In the genomic region with DNA sequence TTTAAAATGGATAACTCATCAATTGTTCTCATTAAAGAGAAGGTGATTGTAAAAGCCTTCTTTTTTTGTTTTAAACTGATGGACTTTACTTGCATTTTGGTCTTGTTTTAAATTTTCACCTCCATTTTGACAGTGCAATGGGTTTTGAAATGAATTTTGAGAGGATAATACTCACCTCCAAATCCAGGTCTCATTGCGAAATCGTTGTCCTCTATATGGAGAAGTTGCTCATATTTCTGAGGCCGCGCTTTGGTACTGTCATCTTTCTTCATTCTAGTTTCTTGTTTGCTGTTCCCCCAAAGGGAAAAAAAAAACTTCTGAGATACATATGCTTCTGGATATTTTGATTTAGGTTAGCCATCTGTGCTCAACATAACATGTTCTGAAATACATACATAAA, we compare ENCODE assay signal across 33 cellular contexts. TPM values are rescaled to one million over a fixed set of nuclear protein-coding genes. Genes with fewer than 3 reads are reported as not detected.
DNase-seq lines count a peak whose midpoint lies in the region; ATAC-seq, FAIRE-seq and TF ChIP-seq lines count a peak whose summit lies in the region.
"Had no signal": no experiment of that assay in that cellular context is flagged by ENCODE, and none has a peak within 500 bp of the region (broad histone marks: within the 10 kb centered on the region; RNA-seq: fewer than 3 reads in every experiment).

No MANE protein-coding gene starts in this region.

- no TSS peak for BruUV-seq in IMR-90 (replicated peaks; lab: Mats Ljungman, UMichigan)

- no peak overlapping the region for H3K4me3 ChIP-seq in IMR-90 (ENCODE audit: insufficient read depth, low read depth, low read length)
- H3K4me3 ChIP-seq in OCI-LY3 (ENCODE audit: low read length): no peak overlapping the region
- no peak overlapping the region for H3K4me3 ChIP-seq in H1 (ENCODE audit: extremely low read depth in 1 of 4, insufficient read depth in 2 of 4, low read depth in 3 of 4, low read length in 4 of 4)
- no peak overlapping the region for H3K4me3 ChIP-seq in tibial nerve
- H3K4me3 ChIP-seq: BLaER1, GM12878 had no signal

- H2BK15ac ChIP-seq in IMR-90 (ENCODE audit: low read depth, low read length) (no peak overlapping the region), H1 (ENCODE audit: low read length) (no peak overlapping the region)

- TF ChIP-seq POLR2A in IMR-90 (IDR thresholded peaks at IDR 0.05; ENCODE audit: low read depth, low read length): no peak
- TF ChIP-seq POLR2A in H1 (IDR thresholded peaks at IDR 0.05; ENCODE audit: control extremely low read depth in 1 of 2, low read depth in 2 of 2, low read length in 2 of 2): no peak
- TF ChIP-seq POLR2A in tibial nerve (IDR thresholded peaks at IDR 0.05): no peak

- no peak overlapping the region for H2AFZ ChIP-seq in IMR-90 (replicated peaks; ENCODE audit: low read length, poor library complexity)
- no peak overlapping the region for H2AFZ ChIP-seq in OCI-LY3 (ENCODE audit: low read depth, low read length)
- H2AFZ ChIP-seq in H1 (ENCODE audit: low read length): no peak overlapping the region

- H3K4ac ChIP-seq in IMR-90 (ENCODE audit: low read depth, low read length) (no peak overlapping the region), H1 (replicated peaks; ENCODE audit: insufficient read length, low read depth, low read length) (no peak overlapping the region)

- H4K5ac ChIP-seq in IMR-90 (ENCODE audit: low read depth, low read length): no peak overlapping the region
- H4K5ac ChIP-seq in H1 (ENCODE audit: insufficient read length, low read depth, low read length): no peak overlapping the region

- H3K18ac ChIP-seq in IMR-90 (ENCODE audit: low read depth, low read length) (no peak overlapping the region), H1 (ENCODE audit: extremely low read depth, low read length) (no peak overlapping the region)

- H4K8ac ChIP-seq in IMR-90 (ENCODE audit: low read depth in 2 of 2, low read length in 2 of 2): no peak overlapping the region
- no peak overlapping the region for H4K8ac ChIP-seq in H1 (ENCODE audit: extremely low read depth, insufficient read depth, low read length)

- dilution Hi-C loops in IMR-90 (cut with HindIII; ENCODE audit: low sequenced_read_pairs, unreplicated experiment): loop anchor here (25.0 kb wide), 1 partner anchor 312 kb away; no protein-coding TSS in a partner anchor

- H2AK5ac ChIP-seq in IMR-90 (ENCODE audit: low read depth, low read length) (no peak overlapping the region), H1 (ENCODE audit: low read depth, low read length) (no peak overlapping the region)

- no peak for DNase-seq in IMR-90
- no peak for DNase-seq in H1 (ENCODE audit: low read depth in 1 of 2, low spot score in 2 of 2)
- DNase-seq in left ventricle myocardium superior: no peak
- no peak for DNase-seq in NCI-H2171 (lab: John Stamatoyannopoulos, UW)
- no peak for DNase-seq in tibial nerve (ENCODE audit: low spot score in 2 of 2)
- no peak for DNase-seq in NCI-H510A treated with DMSO at 0.1 percent for 48 hours (lab: John Stamatoyannopoulos, UW)
- DNase-seq: 8988T; ACHN; BE2C; C1 segment of cervical spinal cord; CD4-positive, alpha-beta memory T cell; CD4-positive, CD25-positive, alpha-beta regulatory T cell; CD8-positive, alpha-beta memory T cell; COR-L47; DMS 273 treated with DMSO at 0.1 percent for 48 hours; DMS153; DMS53; DMS79; DND-41; EL; GDM1 had no signal

- H3K27me3 ChIP-seq in IMR-90 (ENCODE audit: control insufficient read depth, insufficient read depth, low read length) (peaks cover 4% of the 10 kb centered on the region), OCI-LY3 (ENCODE audit: low read depth, low read length) (0 out of 2 replicates have a peak, but pooled peaks cover 3% of the 10 kb centered on the region), H1 (replicated peaks in 1 of 4; ENCODE audit: control insufficient read depth in 3 of 4, extremely low read depth in 1 of 4, insufficient read depth in 3 of 4, low read length in 3 of 4) (no peaks in the 10 kb centered on the region), tibial nerve (no peaks in the 10 kb centered on the region)
- H3K27me3 ChIP-seq: BE2C, BLaER1 had no signal

- no peaks in the 10 kb centered on the region for H3K79me2 ChIP-seq in OCI-LY3 (ENCODE audit: low read length)
- H3K79me2 ChIP-seq in H1 (ENCODE audit: control insufficient read depth in 1 of 2, insufficient read depth in 2 of 2, low read length in 2 of 2): no peaks in the 10 kb centered on the region

- in situ Hi-C loops in IMR-90 (cut with MboI; ENCODE audit: low sequenced_read_pairs): no loop called here

- WGBS in IMR-90 (ENCODE audit: extremely low coverage in 2 of 2, insufficient read length in 1 of 2), 2 experiments: no CpG with 5 or more reads among the region's 4 CpGs
- 96% methylated on average over 4 of the region's 4 CpGs; no CpG with 5 or more reads in 1 of the 2 experiments for WGBS in H1 (ENCODE audit: extremely low coverage in 1 of 2, insufficient coverage in 1 of 2, insufficient read length in 1 of 2, insufficient replicate concordance in 2 of 2, low coverage in 1 of 2, low lambda C conversion rate in 2 of 2, missing lambda C conversion rate in 1 of 2), 2 experiments
- 97% methylated on average over 4 of the region's 4 CpGs for WGBS in tibial nerve, 2 donors

- no peak overlapping the region for H3K56ac ChIP-seq in IMR-90 (ENCODE audit: extremely low read depth, insufficient read depth, low read length)
- H3K56ac ChIP-seq in H1 (replicated peaks; ENCODE audit: insufficient read length, low read depth, low read length): no peak overlapping the region

- H4K20me1 ChIP-seq in IMR-90 (ENCODE audit: insufficient read depth, low read length) (no peaks in the 10 kb centered on the region), OCI-LY3 (ENCODE audit: insufficient read depth, low read length) (no peaks in the 10 kb centered on the region), H1 (replicated peaks in 1 of 2; ENCODE audit: control insufficient read depth in 1 of 2, insufficient read depth in 2 of 2, low read length in 2 of 2) (no peaks in the 10 kb centered on the region)
- H4K20me1 ChIP-seq: BLaER1 had no signal

- TF ChIP-seq RAD21 in IMR-90 (IDR thresholded peaks at IDR 0.05; ENCODE audit: low read length) (no peak), Ishikawa (IDR thresholded peaks at IDR 0.05; ENCODE audit: low read depth) (no peak), H1 (IDR thresholded peaks at IDR 0.05 in 1 of 2, conservative IDR thresholded peaks at IDR 0.05 in 1 of 2; ENCODE audit: low read depth in 2 of 2, low read length in 2 of 2) (no peak)

- no peak overlapping the region for H3K9ac ChIP-seq in IMR-90 (ENCODE audit: low read depth, low read length)
- no peak overlapping the region for H3K9ac ChIP-seq in OCI-LY3 (ENCODE audit: low read length)
- H3K9ac ChIP-seq in H1 (replicated peaks in 1 of 4; ENCODE audit: extremely low read depth in 1 of 4, low read depth in 3 of 4, low read length in 3 of 4): no peak overlapping the region
- H3K9ac ChIP-seq: BLaER1 had no signal

- no peak overlapping the region for H3K27ac ChIP-seq in IMR-90 (ENCODE audit: insufficient read depth, low read length)
- H3K27ac ChIP-seq in OCI-LY3 (ENCODE audit: low read length): no peak overlapping the region
- no peak overlapping the region for H3K27ac ChIP-seq in H1 (ENCODE audit: low read depth, low read length)
- H3K27ac ChIP-seq in tibial nerve: no peak overlapping the region
- H3K27ac ChIP-seq: BLaER1 had no signal

- H3K4me2 ChIP-seq in IMR-90 (ENCODE audit: low read depth, low read length): no peak overlapping the region
- peak overlapping the region; percentile 91 for H3K4me2 ChIP-seq in OCI-LY3 (ENCODE audit: low read length)
- H3K4me2 ChIP-seq in H1 (ENCODE audit: insufficient read depth in 1 of 2, low read depth in 2 of 2, low read length in 2 of 2): no peak overlapping the region
- H3K4me2 ChIP-seq: BLaER1 had no signal

- no peak overlapping the region for H3K23ac ChIP-seq in IMR-90 (ENCODE audit: low read depth, low read length)
- H3K23ac ChIP-seq in H1 (ENCODE audit: insufficient read length): no peak overlapping the region

- H2BK20ac ChIP-seq in IMR-90 (ENCODE audit: low read depth, low read length) (no peak overlapping the region), H1 (ENCODE audit: low read length) (no peak overlapping the region)

- H3K4me1 ChIP-seq in IMR-90 (ENCODE audit: control insufficient read depth, insufficient read depth, low read length) (no peaks in the 10 kb centered on the region), OCI-LY3 (ENCODE audit: low read length) (peaks cover 55% of the 10 kb centered on the region), H1 (replicated peaks in 1 of 4; ENCODE audit: control insufficient read depth in 3 of 4, insufficient read depth in 4 of 4, low read length in 3 of 4) (peaks cover 0 to 3% (median 0%) of the 10 kb centered on the region in 4 experiments; a peak in 1 of 7 replicates), tibial nerve (no peaks in the 10 kb centered on the region)
- H3K4me1 ChIP-seq: BLaER1 had no signal

- H3K14ac ChIP-seq in IMR-90 (replicated peaks; ENCODE audit: low read depth, low read length) (no peak overlapping the region), H1 (ENCODE audit: insufficient read length) (no peak overlapping the region)

- FAIRE-seq in H1 (lab: Jason Lieb, UNC): no peak
- FAIRE-seq: A204.1, GM12878, GM12892, GM18507 had no signal

- H2BK12ac ChIP-seq in H1 (ENCODE audit: low read depth, low read length): no peak overlapping the region

- H3K9me3 ChIP-seq in IMR-90 (ENCODE audit: control insufficient read depth, insufficient read depth, low read length) (no peaks in the 10 kb centered on the region), OCI-LY3 (ENCODE audit: insufficient read depth, low read length) (no peaks in the 10 kb centered on the region), H1 (ENCODE audit: insufficient read depth in 2 of 2, low read depth in 1 of 2, low read length in 1 of 2) (no peaks in the 10 kb centered on the region), tibial nerve (no peaks in the 10 kb centered on the region)
- H3K9me3 ChIP-seq: BE2C, BLaER1 had no signal

- H2BK5ac ChIP-seq in IMR-90 (ENCODE audit: low read depth, low read length, poor library complexity, severe bottlenecking) (no peak overlapping the region), H1 (ENCODE audit: low read depth, low read length) (no peak overlapping the region)

- ATAC-seq in IMR-90 (ENCODE audit: low read depth) (no peak), left ventricle myocardium superior (no peak)
- ATAC-seq: GM12878 had no signal

- no peak overlapping the region for H2BK120ac ChIP-seq in IMR-90 (ENCODE audit: low read depth, low read length)
- H2BK120ac ChIP-seq in H1 (replicated peaks; ENCODE audit: low read depth, low read length): no peak overlapping the region

- H3K36me3 ChIP-seq in IMR-90 (ENCODE audit: control insufficient read depth, insufficient read depth, low read length) (no peaks in the 10 kb centered on the region), OCI-LY3 (replicated peaks; ENCODE audit: low read depth, low read length) (no peaks in the 10 kb centered on the region), H1 (ENCODE audit: control insufficient read depth in 2 of 4, insufficient read depth in 4 of 4, low read length in 3 of 4) (no peaks in the 10 kb centered on the region), tibial nerve (no peaks in the 10 kb centered on the region)
- H3K36me3 ChIP-seq: BE2C, BLaER1 had no signal

- no peaks in the 10 kb centered on the region for H3K23me2 ChIP-seq in H1 (ENCODE audit: low read depth, low read length)

- POLR2A ChIA-PET in IMR-90 (lab: Charles Lee; ENCODE audit: unreplicated experiment) (no interaction called here), H1 (lab: Charles Lee; ENCODE audit: partially characterized antibody) (no interaction called here)

- TF ChIP-seq CTCF in IMR-90 (conservative IDR thresholded peaks at IDR 0.05; ENCODE audit: low read depth, low read length) (no peak), OCI-LY3 (IDR thresholded peaks at IDR 0.05; ENCODE audit: low read depth, low read length) (no peak), H1 (IDR thresholded peaks at IDR 0.05; ENCODE audit: control extremely low read depth in 1 of 3, insufficient read depth in 1 of 3, low read depth in 1 of 3, low read length in 3 of 3) (no peak), tibial nerve (IDR thresholded peaks at IDR 0.05) (no peak)

- no peaks in the 10 kb centered on the region for H3K9me1 ChIP-seq in IMR-90 (ENCODE audit: insufficient read depth, low read length)

- H2AK9ac ChIP-seq in IMR-90 (replicated peaks; ENCODE audit: low read depth, low read length, poor library complexity): no peak overlapping the region

- no peaks in the 10 kb centered on the region for H3K79me1 ChIP-seq in IMR-90 (ENCODE audit: low read depth in 1 of 2, low read length in 2 of 2)
- H3K79me1 ChIP-seq in H1 (ENCODE audit: low read depth, low read length): no peaks in the 10 kb centered on the region

- CTCF ChIA-PET in IMR-90 (lab: Yijun Ruan, JAX): no interaction called here
- CTCF ChIA-PET in H1 (lab: Charles Lee; ENCODE audit: partially characterized antibody): interaction anchor here (0.7 to 8.0 kb wide), 3 partner anchors 13 to 59 kb away, joined by 3 to 85 read pairs (median 57); no protein-coding TSS in a partner anchor

- TF ChIP-seq EP300 in Ishikawa (IDR thresholded peaks at IDR 0.05; ENCODE audit: borderline replicate concordance): no peak
- no peak for TF ChIP-seq EP300 in H1 (IDR thresholded peaks at IDR 0.05; ENCODE audit: borderline replicate concordance in 1 of 2, low read depth in 2 of 2, low read length in 2 of 2)
- TF ChIP-seq EP300 in tibial nerve (IDR thresholded peaks at IDR 0.05): no peak

- intact Hi-C loops in IMR-90 (cut with micrococcal nuclease) (no loop called here), left ventricle myocardium superior (cut with micrococcal nuclease) (no loop called here)

- H4K91ac ChIP-seq in IMR-90 (ENCODE audit: insufficient read depth, low read depth, low read length): no peak overlapping the region
- no peak overlapping the region for H4K91ac ChIP-seq in H1 (replicated peaks; ENCODE audit: insufficient read length, low read length)

RNA-seq across cellular contexts. Expression of gene GABRR3, which starts 9.7 kb away (rescaled TPM):
- total RNA-seq in IMR-90 (2012; rRNA removed) (not detected in 2 replicates), left ventricle myocardium superior (not detected), tibial nerve (not detected)
- polyA plus RNA-seq in IMR-90 (2012; rRNA removed) (not detected in 2 replicates), H1 (2011; rRNA removed) (not detected in 2 replicates)
- polyA plus RNA-seq in IMR-90 (2012; cell fraction: cytosol; rRNA removed): not detected in 2 replicates
- polyA plus RNA-seq in IMR-90 (2012; cell fraction: nucleus; rRNA removed; ENCODE audit: low replicate concordance): not detected in 2 replicates
- total RNA-seq in H1 (2021; fragmentation: NEBNext Ultra II Directional; extraction: Animal tissue kit (Norgen Biotek cat#: 25700)): not detected in 2 replicates
- not detected for polyA plus RNA-seq in H1 (2011; cell fraction: cytosol; rRNA removed)
- polyA plus RNA-seq in H1 (2011; cell fraction: nucleus; rRNA removed): not detected
- polyA plus RNA-seq in H1 (2012, experiment 1 of 2): not detected in 4 replicates
- polyA plus RNA-seq in H1 (2012, experiment 2 of 2): not detected
- not detected for polyA plus RNA-seq in H1 (2013, experiment 1 of 2)
- polyA plus RNA-seq in H1 (2013, experiment 2 of 2): not detected
- polyA minus RNA-seq in H1 (2011; rRNA and poly(A)+ RNA removed): 0.10 TPM in 1 of 2 replicates, not detected in the other
- polyA minus RNA-seq in H1 (2011; cell fraction: cytosol; rRNA and poly(A)+ RNA removed): not detected
- polyA minus RNA-seq in H1 (2011; cell fraction: nucleus; rRNA and poly(A)+ RNA removed): not detected
- total RNA-seq: A673; CD4-positive, CD25-positive, alpha-beta regulatory T cell; CD8-positive, alpha-beta memory T cell; Daoy; G401; GM12878 had no signal
- polyA plus RNA-seq: AG04450; CD14-positive monocyte; CD4-positive, CD25-positive, alpha-beta regulatory T cell; CD8-positive, alpha-beta memory T cell; GM12878 had no signal

RNA-seq across cellular contexts. Expression of gene RIOX2, which starts 53.2 kb away (rescaled TPM):
- 26.7 and 27.8 TPM in 2 replicates for total RNA-seq in IMR-90 (2012; rRNA removed)
- polyA plus RNA-seq in IMR-90 (2012; rRNA removed): 15.1 and 17.2 TPM in 2 replicates
- 5.2 and 6.4 TPM in 2 replicates for polyA plus RNA-seq in IMR-90 (2012; cell fraction: cytosol; rRNA removed)
- 11.3 and 26.8 TPM in 2 replicates for polyA plus RNA-seq in IMR-90 (2012; cell fraction: nucleus; rRNA removed; ENCODE audit: low replicate concordance)
- 15.5 and 16.4 TPM in 2 replicates for total RNA-seq in H1 (2021; fragmentation: NEBNext Ultra II Directional; extraction: Animal tissue kit (Norgen Biotek cat#: 25700))
- 3.2 and 3.8 TPM in 2 replicates for polyA plus RNA-seq in H1 (2011; rRNA removed)
- polyA plus RNA-seq in H1 (2011; cell fraction: cytosol; rRNA removed): 4.9 TPM
- 7.1 TPM for polyA plus RNA-seq in H1 (2011; cell fraction: nucleus; rRNA removed)
- polyA plus RNA-seq in H1 (2012, experiment 1 of 2): 5.6 to 8.4 TPM (median 7.2 TPM) in 4 replicates
- 0.93 TPM for polyA plus RNA-seq in H1 (2012, experiment 2 of 2)
- 13.9 TPM for polyA plus RNA-seq in H1 (2013, experiment 1 of 2)
- 13.1 TPM for polyA plus RNA-seq in H1 (2013, experiment 2 of 2)
- polyA minus RNA-seq in H1 (2011; rRNA and poly(A)+ RNA removed): 11.0 and 15.1 TPM in 2 replicates
- 4.0 TPM for polyA minus RNA-seq in H1 (2011; cell fraction: cytosol; rRNA and poly(A)+ RNA removed)
- 15.7 TPM for polyA minus RNA-seq in H1 (2011; cell fraction: nucleus; rRNA and poly(A)+ RNA removed)
- 11.1 TPM for total RNA-seq in left ventricle myocardium superior
- total RNA-seq in tibial nerve: 10 to 100 TPM; 24.9 to 27.0 (median 26.8) TPM
